In genomic region chr12:70513441-70513840, GRCh38 we compare ENCODE assay signal across 3 cellular contexts.
"Had no signal": no experiment of that assay in that cellular context is flagged by ENCODE, and none has a peak within 500 bp of the region (broad histone marks: within the 10 kb centered on the region; RNA-seq: fewer than 3 reads in every experiment).

No MANE protein-coding gene starts in this region.

- H3K4me3 ChIP-seq: GM12878 had no signal

- DNase-seq: GDM1, GF-D8 had no signal
